ENCODE assay signal across 18 cellular contexts in the genomic region with DNA sequence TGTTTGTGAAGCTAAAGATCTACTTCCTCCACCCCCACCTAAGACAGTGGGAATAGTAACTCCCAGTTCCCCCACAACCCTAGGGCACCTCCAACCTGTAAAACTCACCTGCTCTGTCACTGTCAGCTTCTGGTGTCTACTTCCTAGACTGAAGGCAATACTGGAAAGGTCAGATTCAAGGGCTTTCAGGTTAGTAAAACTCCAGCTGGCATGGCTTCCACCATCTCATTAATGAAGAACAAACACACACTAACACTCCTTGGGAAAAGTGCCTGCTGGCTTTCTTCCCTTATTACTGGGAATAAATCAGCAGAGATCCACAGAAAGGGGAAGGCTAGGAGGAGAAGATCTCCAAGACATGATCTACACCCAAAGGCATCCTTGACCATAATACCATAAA.
DNase-seq lines count a peak whose midpoint lies in the region; ATAC-seq and TF ChIP-seq lines count a peak whose summit lies in the region.
"Had no signal": no experiment of that assay in that cellular context is flagged by ENCODE, and none has a peak within 500 bp of the region (broad histone marks: within the 10 kb centered on the region; RNA-seq: fewer than 3 reads in every experiment).

No MANE protein-coding gene starts in this region.

- peaks cover 40% of the 10 kb centered on the region for H3K27me3 Mint-ChIP-seq in nephron (ENCODE audit: low read depth)

- no peaks in the 10 kb centered on the region for H3K36me3 Mint-ChIP-seq in nephron (ENCODE audit: low read depth)
- H3K36me3 Mint-ChIP-seq: activated naive CD8-positive, alpha-beta T cell treated with anti-CD3 and anti-CD28 coated beads, Interleukin-2, amount 10 ng/mL, durations not matched to agents 7 days and 5 days had no signal

- H3K9me3 Mint-ChIP-seq in nephron = no peaks in the 10 kb centered on the region

- peak overlapping the region in 2 of 3 experiments; percentile 16 to 33 for H3K4me3 Mint-ChIP-seq in nephron
- H3K4me3 Mint-ChIP-seq: activated CD8-positive, alpha-beta T cell treated with anti-CD3 and anti-CD28 coated beads, Interleukin-2, amount 10 ng/mL, durations not matched to agents 7 days and 5 days; activated naive CD8-positive, alpha-beta T cell treated with anti-CD3 and anti-CD28 coated beads, Interleukin-2, amount 10 ng/mL, durations not matched to agents 7 days and 5 days; central memory CD8-positive, alpha-beta T cell had no signal

- ATAC-seq in HG03025 (IDR thresholded peaks at IDR 0.05; ENCODE audit: low FRiP score, unreplicated experiment) = no peak
- ATAC-seq: activated CD8-positive, alpha-beta T cell treated with anti-CD3 and anti-CD28 coated beads, Interleukin-2, amount 10 ng/mL, durations not matched to agents 7 days and 5 days had no signal

- H3K36me3 ChIP-seq in left ventricle myocardium inferior = no peaks in the 10 kb centered on the region
- H3K36me3 ChIP-seq: Peyer's patch had no signal

- peaks cover 43% of the 10 kb centered on the region for H3K27me3 ChIP-seq in left ventricle myocardium inferior (ENCODE audit: low read depth)
- H3K27me3 ChIP-seq: Peyer's patch had no signal

- H3K9me3 ChIP-seq in left ventricle myocardium inferior (replicated peaks) = no peaks in the 10 kb centered on the region
- H3K9me3 ChIP-seq: Peyer's patch had no signal

- TF ChIP-seq CTCF in nephron (IDR thresholded peaks at IDR 0.05; ENCODE audit: unreplicated experiment in 3 of 3) = no peak
- no peak for TF ChIP-seq CTCF in left ventricle myocardium inferior (IDR thresholded peaks at IDR 0.05; ENCODE audit: borderline replicate concordance)

- peaks cover 56% of the 10 kb centered on the region for H3K4me1 Mint-ChIP-seq in nephron
- H3K4me1 Mint-ChIP-seq: activated naive CD8-positive, alpha-beta T cell treated with anti-CD3 and anti-CD28 coated beads, Interleukin-2, amount 10 ng/mL, durations not matched to agents 7 days and 5 days; central memory CD8-positive, alpha-beta T cell had no signal

- peak overlapping the region; percentile 59 to 82 (median 76) for H3K27ac Mint-ChIP-seq in nephron
- H3K27ac Mint-ChIP-seq: activated CD8-positive, alpha-beta T cell treated with anti-CD3 and anti-CD28 coated beads, Interleukin-2, amount 10 ng/mL, durations not matched to agents 7 days and 5 days; activated naive CD8-positive, alpha-beta T cell treated with anti-CD3 and anti-CD28 coated beads, Interleukin-2, amount 10 ng/mL, durations not matched to agents 7 days and 5 days had no signal

- no peak overlapping the region for H3K27ac ChIP-seq in left ventricle myocardium inferior (replicated peaks)
- H3K27ac ChIP-seq: Peyer's patch had no signal

- H3K4me1 ChIP-seq in left ventricle myocardium inferior = peaks cover 15% of the 10 kb centered on the region

- peak; percentile 26 for DNase-seq in DMS79 (lab: John Stamatoyannopoulos, UW)
- DNase-seq in NCI-H1105 (lab: John Stamatoyannopoulos, UW) = peak; percentile 32
- peak; percentile 34 for DNase-seq in NCI-H748 treated with DMSO at 0.1 percent for 48 hours (lab: John Stamatoyannopoulos, UW)
- no peak for DNase-seq in superior temporal gyrus (ENCODE audit: extremely low spot score)
- DNase-seq in left ventricle myocardium inferior = no peak
- DNase-seq in hypothalamus (lab: John Stamatoyannopoulos, UW) = no peak
- DNase-seq: activated CD8-positive, alpha-beta T cell treated with anti-CD3 and anti-CD28 coated beads, Interleukin-2, amount 10 ng/mL, durations not matched to agents 7 days and 5 days; activated effector memory CD4-positive, alpha-beta T cell treated with anti-CD3 and anti-CD28 coated beads, Interleukin-2, amount 50 U/mL, for 16 hours; activated naive CD8-positive, alpha-beta T cell treated with anti-CD3 and anti-CD28 coated beads, Interleukin-2, amount 10 ng/mL, durations not matched to agents 7 days and 5 days; GOT3; kidney; NCI-H2227 treated with DMSO at 0.1 percent for 48 hours; Peyer's patch; stimulated activated CD8-positive, alpha-beta memory T cell treated with anti-CD3 and anti-CD28 coated beads, Interleukin-4, amount 100 ng/mL, for 48 hours; trophoblast cell had no signal

- H3K4me3 ChIP-seq in left ventricle myocardium inferior = no peak overlapping the region
- H3K4me3 ChIP-seq: Peyer's patch had no signal

- intact Hi-C loops in left ventricle myocardium inferior (cut with micrococcal nuclease) = no loop called here

Comparison
In these comparisons a context has a peak if more than half of its experiments do, and no peak if none do; other contexts are left out.
1. DNase-seq: peak in DMS79 (single experiment), NCI-H1105 (single experiment) and NCI-H748 treated with DMSO at 0.1 percent for 48 hours (single experiment); none in superior temporal gyrus (single experiment), left ventricle myocardium inferior (single experiment) and hypothalamus (0 of 51).